In the genomic region with DNA sequence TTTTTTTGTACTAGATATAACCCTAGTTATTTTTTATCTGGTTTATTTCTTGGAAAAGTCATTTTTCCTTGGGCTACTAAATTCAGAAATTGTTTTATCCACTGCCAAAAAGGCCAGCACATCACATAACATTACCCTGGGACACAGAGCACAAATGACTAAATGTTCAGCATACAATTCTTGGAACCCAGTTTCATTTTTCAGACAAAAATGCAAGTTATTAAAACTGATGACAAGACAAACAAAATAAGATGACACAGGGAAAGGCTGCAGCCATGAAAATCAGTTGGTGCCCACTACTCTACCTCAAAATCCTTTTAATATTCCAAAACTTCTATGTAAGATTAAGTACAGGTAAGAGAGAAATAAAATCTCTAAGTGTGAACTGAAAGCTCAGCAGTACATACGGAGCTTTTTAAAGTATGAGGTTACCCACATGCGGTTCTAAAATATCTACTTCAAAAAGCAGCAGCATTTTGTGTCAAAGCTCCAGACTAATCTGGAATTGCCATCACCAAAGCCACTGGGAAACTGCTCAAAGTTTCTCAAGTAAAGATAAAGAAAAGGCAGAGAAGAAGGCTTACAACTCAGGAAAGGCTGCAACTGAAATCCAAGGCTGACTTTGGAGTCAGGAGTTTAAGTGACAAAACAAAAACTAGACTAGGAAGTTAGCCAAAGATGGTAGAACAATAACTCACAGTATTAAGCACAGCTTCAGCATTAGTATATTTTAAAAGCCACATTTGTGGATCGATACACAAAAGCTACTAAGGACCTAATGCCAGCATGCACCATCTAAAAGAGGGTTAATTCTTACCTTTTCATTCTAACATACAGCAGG, we compare ENCODE assay signal across 1 cellular context.
TF ChIP-seq lines count a peak whose summit lies in the region.

No MANE protein-coding gene starts in this region.

TF ChIP-seq in endothelial cell of umbilical vein, 7 proteins besides CTCF, POLR2A, EP300 and RAD21:
- TF ChIP-seq, protein P1, sequence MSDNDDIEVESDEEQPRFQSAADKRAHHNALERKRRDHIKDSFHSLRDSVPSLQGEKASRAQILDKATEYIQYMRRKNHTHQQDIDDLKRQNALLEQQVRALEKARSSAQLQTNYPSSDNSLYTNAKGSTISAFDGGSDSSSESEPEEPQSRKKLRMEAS (IDR thresholded peaks at IDR 0.05; ENCODE audit: insufficient read depth, insufficient read length), result no peak
